8 cellular contexts compared by ENCODE assay signal in genomic region chr4:183659029-183659870, GRCh38. TPM values are rescaled to one million over a fixed set of nuclear protein-coding genes. Genes with fewer than 3 reads are reported as not detected.
DNase-seq lines count a peak whose midpoint lies in the region; ATAC-seq and TF ChIP-seq lines count a peak whose summit lies in the region.

RWDD4 (minus strand) TSS chr4:183659185; CDS start chr4:183658952, 233 bp downstream.
TRAPPC11 (plus strand) TSS chr4:183659293; CDS start chr4:183663868, 4,575 bp downstream.

- peaks cover 48% of the 10 kb centered on the region; the same call in 1 of the 2 replicates for H3K79me2 ChIP-seq in OCI-LY7 (ENCODE audit: insufficient read depth, low read depth, low read length)

- no peaks in the 10 kb centered on the region for H3K9me2 ChIP-seq in OCI-LY7 (ENCODE audit: insufficient read depth, low read length)

- H2AFZ ChIP-seq in OCI-LY7 (ENCODE audit: low read length): peak within 1 kb of the TSS; percentile 85

- peak within 1 kb of the TSS; percentile 77 for H3K4me3 ChIP-seq in OCI-LY7 (ENCODE audit: low read depth, low read length, poor library complexity, severe bottlenecking)
- H3K4me3 ChIP-seq in mononuclear cell (ENCODE audit: low read length): peak within 1 kb of the TSS; percentile 83

- DNase-seq in DMS114 treated with DMSO at 0.1 percent for 48 hours (lab: John Stamatoyannopoulos, UW; ENCODE audit: unreplicated experiment) (peak; percentile 96), HuH-7.5 (ENCODE audit: low spot score) (peak; percentile 59), OCI-LY7 (ENCODE audit: low spot score) (peak; percentile 96), activated T-cell treated with anti-CD3 and anti-CD28 coated beads for 24 hours (ENCODE audit: low read depth) (peak; percentile 93), epidermal melanocyte (ENCODE audit: insufficient read length, low spot score) (peak; percentile 95)
- DNase-seq in stimulated activated CD8-positive, alpha-beta memory T cell treated with anti-CD3 and anti-CD28 coated beads, Interleukin-4, amount 100 ng/mL, for 1 hour (ENCODE audit: low read depth in 2 of 2, low spot score in 1 of 2): peak; percentile 87 to 88

- H4K20me1 ChIP-seq in OCI-LY7 (ENCODE audit: insufficient read depth, low read length): no peaks in the 10 kb centered on the region

- peak within 1 kb of the TSS; percentile 50 for H3K27ac ChIP-seq in OCI-LY7 (ENCODE audit: low read depth, low read length, poor library complexity, severe bottlenecking)

- peaks cover 18% of the 10 kb centered on the region for H3K4me1 ChIP-seq in OCI-LY7 (ENCODE audit: insufficient read depth, low read length, poor library complexity, severe bottlenecking)
- peaks cover 31% of the 10 kb centered on the region for H3K4me1 ChIP-seq in mononuclear cell (ENCODE audit: insufficient read depth, low read length)

- intact Hi-C loops in OCI-LY7 (cut with micrococcal nuclease; ENCODE audit: unreplicated experiment): loop anchor here (1.0 to 2.0 kb wide), 2 partner anchors 155 to 214 kb away; partner anchors contain the start of gene CDKN2AIP

- CTCF ChIA-PET in OCI-LY7 (lab: Charles Lee; ENCODE audit: unreplicated experiment): no interaction called here

- no peak for TF ChIP-seq CTCF in OCI-LY7 (conservative IDR thresholded peaks at IDR 0.05; ENCODE audit: low read length)

- peak within 1 kb of the TSS; percentile 82 for H3K4me2 ChIP-seq in OCI-LY7 (ENCODE audit: low read length)

- H3K9me3 ChIP-seq in OCI-LY7 (ENCODE audit: low read length) (no peaks in the 10 kb centered on the region), mononuclear cell (ENCODE audit: low read depth, low read length) (no peaks in the 10 kb centered on the region)

- POLR2A ChIA-PET in OCI-LY7 (lab: Charles Lee): interaction anchor here (0.9 to 2.1 kb wide), 4 partner anchors 10 to 189 kb away, joined by 3 to 10 read pairs (median 5); no protein-coding TSS in a partner anchor

- no TSS peak for BruUV-seq in OCI-LY7 (replicated peaks; lab: Mats Ljungman, UMichigan)

- peaks cover 21% of the 10 kb centered on the region for H3K36me3 ChIP-seq in OCI-LY7 (ENCODE audit: insufficient read depth, low read length)

- no peaks in the 10 kb centered on the region for H3K27me3 ChIP-seq in mononuclear cell (ENCODE audit: insufficient read depth, low read length)

- ATAC-seq in GM21526 (IDR thresholded peaks at IDR 0.05; ENCODE audit: low FRiP score, unreplicated experiment): peak; percentile 99

RNA-seq across cellular contexts. Expression of gene RWDD4, which starts in this region (rescaled TPM):
- total RNA-seq in OCI-LY7 (2014; rRNA removed; shearing (Covaris generic)): 14.4 and 20.4 TPM in 2 replicates
- total RNA-seq in OCI-LY7 (2022): 26.4 and 27.6 TPM in 2 replicates
- 9.3 TPM for total RNA-seq in mononuclear cell

RNA-seq across cellular contexts. Expression of gene TRAPPC11, which starts in this region (rescaled TPM):
- total RNA-seq in OCI-LY7 (2014; rRNA removed; shearing (Covaris generic)): 27.8 and 35.9 TPM in 2 replicates
- total RNA-seq in OCI-LY7 (2022) (35.7 and 40.4 TPM in 2 replicates), mononuclear cell (21.4 TPM)

Comparison
In these comparisons a context has a peak if more than half of its experiments do, and no peak if none do; other contexts are left out.
1. Peak in every context shown above with its lines: DNase-seq, ATAC-seq, H3K4me3 ChIP-seq and H3K27ac ChIP-seq.